Comparison of ENCODE assay signal across 1 cellular context in genomic region chr6:42880240-42880817, GRCh38.
TF ChIP-seq lines count a peak whose summit lies in the region.

No MANE protein-coding gene starts in this region.

TF ChIP-seq in HEK293, 187 proteins besides CTCF, POLR2A, EP300 and RAD21:
- TF ChIP-seq KLF16 (tag by site-specific recombination; IDR thresholded peaks at IDR 0.05): 0 out of 2 replicates have a peak, but pooled peaks have one; percentile 19
- TF ChIP-seq ZBTB17 (tag by site-specific recombination; IDR thresholded peaks at IDR 0.05): peak; percentile 66; the same call in 1 of the 2 replicates
- TF ChIP-seq ZNF223 (tag by site-specific recombination; IDR thresholded peaks at IDR 0.05): peak; percentile 43; the same call in 1 of the 2 replicates
- peak; percentile 31; the same call in 1 of the 2 replicates for TF ChIP-seq ZFHX2 (tag by site-specific recombination; conservative IDR thresholded peaks at IDR 0.05)
